Comparison of ENCODE assay signal across 18 cellular contexts in genomic region chr6:52726193-52726542, GRCh38. TPM values are rescaled to one million over a fixed set of nuclear protein-coding genes. Genes with fewer than 3 reads are reported as not detected.
A peak's percentile ranks its signal among the peaks of the same experiment; 100 is the strongest.
DNase-seq lines count a peak whose midpoint lies in the region; ATAC-seq, FAIRE-seq and TF ChIP-seq lines count a peak whose summit lies in the region.
"Had no signal": no experiment of that assay in that cellular context is flagged by ENCODE, and none has a peak within 500 bp of the region (broad histone marks: within the 10 kb centered on the region; RNA-seq: fewer than 3 reads in every experiment).

No MANE protein-coding gene starts in this region.

- peak overlapping the region; percentile 62 for H3K27ac Mint-ChIP-seq in HFFc6
- H3K27ac Mint-ChIP-seq: CD4-positive, alpha-beta T cell; H9 had no signal

- H3K36me3 ChIP-seq in K562 (ENCODE audit: control insufficient read depth, insufficient read depth, low read length), result no peaks in the 10 kb centered on the region
- no peaks in the 10 kb centered on the region for H3K36me3 ChIP-seq in kidney (ENCODE audit: control insufficient read depth in 1 of 2, insufficient read depth in 2 of 2, low read length in 2 of 2)
- no peaks in the 10 kb centered on the region for H3K36me3 ChIP-seq in mucosa of descending colon (ENCODE audit: low read depth)
- no peaks in the 10 kb centered on the region for H3K36me3 ChIP-seq in upper lobe of left lung
- H3K36me3 ChIP-seq: BE2C had no signal

- TF ChIP-seq POLR2A in K562 (conservative IDR thresholded peaks at IDR 0.05), result no peak
- no peak for TF ChIP-seq POLR2A in upper lobe of left lung (IDR thresholded peaks at IDR 0.05)

- H3K4me3 ChIP-seq in K562, result no peak overlapping the region
- H3K4me3 ChIP-seq in kidney (ENCODE audit: low read length in 2 of 2), result no peak overlapping the region
- no peak overlapping the region for H3K4me3 ChIP-seq in mucosa of descending colon
- no peak overlapping the region for H3K4me3 ChIP-seq in upper lobe of left lung

- peaks cover 34% of the 10 kb centered on the region for H3K4me1 Mint-ChIP-seq in HFFc6 (ENCODE audit: low read depth)

- no peaks in the 10 kb centered on the region for H3K9me3 Mint-ChIP-seq in HFFc6
- H3K9me3 Mint-ChIP-seq: CD4-positive, alpha-beta T cell; H9 had no signal

- H2AFZ ChIP-seq in K562 (ENCODE audit: low read depth, low read length), result peak overlapping the region; percentile 88

- no peak overlapping the region for H3K4me2 ChIP-seq in K562 (ENCODE audit: insufficient read depth, low read length)

- no peaks in the 10 kb centered on the region for H3K9me1 ChIP-seq in K562 (ENCODE audit: control insufficient read depth, insufficient read depth, low read length)

- H3K9ac ChIP-seq in K562 (ENCODE audit: insufficient read depth in 1 of 2, low read depth in 2 of 2, low read length in 2 of 2) (no peak overlapping the region), kidney (ENCODE audit: low read length in 2 of 2) (no peak overlapping the region)

- CTCF ChIA-PET in K562 (lab: Yijun Ruan, JAX; ENCODE audit: low intra/inter-chr PET ratio), result no interaction called here

- TF ChIP-seq CTCF in 22Rv1 (IDR thresholded peaks at IDR 0.05) (no peak), HFFc6 (IDR thresholded peaks at IDR 0.05) (no peak), K562 (IDR thresholded peaks at IDR 0.05 in 2 of 3, conservative IDR thresholded peaks at IDR 0.05 in 1 of 3; ENCODE audit: insufficient read depth in 2 of 3, low read depth in 1 of 3, low read length in 3 of 3) (no peak), kidney (IDR thresholded peaks at IDR 0.05; ENCODE audit: borderline replicate concordance, extremely low read depth, insufficient read depth) (no peak), mucosa of descending colon (IDR thresholded peaks at IDR 0.05) (no peak), upper lobe of left lung (IDR thresholded peaks at IDR 0.05) (no peak)

- no peak for ATAC-seq in K562
- no peak for ATAC-seq in mucosa of descending colon
- no peak for ATAC-seq in GM18907 (IDR thresholded peaks at IDR 0.05; ENCODE audit: unreplicated experiment)
- no peak for ATAC-seq in upper lobe of left lung (ENCODE audit: low FRiP score in 2 of 2)

- H3K9me3 ChIP-seq in K562 (replicated peaks; ENCODE audit: control insufficient read depth, insufficient read depth, low read depth, low read length), result no peaks in the 10 kb centered on the region
- no peaks in the 10 kb centered on the region for H3K9me3 ChIP-seq in kidney (ENCODE audit: control insufficient read depth in 1 of 2, low read length in 2 of 2)
- no peaks in the 10 kb centered on the region for H3K9me3 ChIP-seq in mucosa of descending colon
- H3K9me3 ChIP-seq in upper lobe of left lung, result no peaks in the 10 kb centered on the region
- H3K9me3 ChIP-seq: BE2C had no signal

- H3K27me3 ChIP-seq in K562 (ENCODE audit: control insufficient read depth in 2 of 2, insufficient read depth in 2 of 2, low read length in 2 of 2) (no peaks in the 10 kb centered on the region), upper lobe of left lung (no peaks in the 10 kb centered on the region)
- H3K27me3 ChIP-seq: BE2C had no signal

- H3K4me1 ChIP-seq in K562 (replicated peaks in 1 of 2; ENCODE audit: control insufficient read depth in 2 of 2, insufficient read depth in 2 of 2, low read length in 2 of 2) (peaks cover 14 to 32% of the 10 kb centered on the region in 2 experiments), kidney (ENCODE audit: control insufficient read depth in 1 of 2, insufficient read depth in 1 of 2, low read depth in 1 of 2, low read length in 2 of 2) (peaks cover 7 to 21% of the 10 kb centered on the region in 2 donors), mucosa of descending colon (ENCODE audit: low read depth) (peaks cover 14% of the 10 kb centered on the region), upper lobe of left lung (peaks cover 0 to 13% (median 0%) of the 10 kb centered on the region in 4 donors)
- H3K4me1 ChIP-seq: BE2C had no signal

- in situ Hi-C loops in K562 (cut with MboI), result loop anchor here (10.0 kb wide), 1 partner anchor 329 kb away; no protein-coding TSS in a partner anchor

- H3K79me2 ChIP-seq in K562 (ENCODE audit: control insufficient read depth, insufficient read depth, low read length), result no peaks in the 10 kb centered on the region

- 41% methylated on average over 2 of the region's 2 CpGs for WGBS in K562 (ENCODE audit: insufficient coverage, low coverage, missing lambda C conversion rate)
- WGBS in upper lobe of left lung, 2 donors, result 83 to 84% methylated on average over 2 of the region's 2 CpGs

- no peak for TF ChIP-seq RAD21 in K562 (CRISPR knock-in tag; conservative IDR thresholded peaks at IDR 0.05 in 1 of 2, IDR thresholded peaks at IDR 0.05 in 1 of 2)

- no peaks in the 10 kb centered on the region for H4K20me1 ChIP-seq in K562 (replicated peaks; ENCODE audit: control insufficient read depth, insufficient read depth, low read length)

- peak overlapping the region; percentile 95 for H3K27ac ChIP-seq in 22Rv1
- peak overlapping the region; percentile 52; the same call in 1 of the 3 replicates for H3K27ac ChIP-seq in K562 (ENCODE audit: extremely low read depth, low read depth, low read length)
- peak overlapping the region; percentile 54 to 77 for H3K27ac ChIP-seq in kidney (ENCODE audit: low read depth in 2 of 2, low read length in 2 of 2)
- H3K27ac ChIP-seq in upper lobe of left lung, result no peak overlapping the region
- H3K27ac ChIP-seq: HL-60 had no signal

- BruUV-seq in K562 (replicated peaks; lab: Mats Ljungman, UMichigan), result no TSS peak

- DNase-seq in HFFc6 (no peak), K562 (ENCODE audit: extremely low read depth in 1 of 4, low spot score in 3 of 4) (no peak), kidney (no peak), mucosa of descending colon (no peak), RCC 7860 (ENCODE audit: low spot score) (no peak), upper lobe of left lung (no peak)
- DNase-seq: BE2C; CD4-positive, alpha-beta T cell; DMS79; H9; NK-92 treated with Interleukin-12 subunit alpha and Interleukin-12 subunit beta, amount 100 ng/mL, for 24 hours had no signal

- H3K4me3 Mint-ChIP-seq in HFFc6, result no peak overlapping the region
- H3K4me3 Mint-ChIP-seq: CD4-positive, alpha-beta T cell; H9 had no signal

- TF ChIP-seq EP300 in K562 (IDR thresholded peaks at IDR 0.05; ENCODE audit: low read length) (no peak), upper lobe of left lung (IDR thresholded peaks at IDR 0.05) (no peak)

- POLR2A ChIA-PET in K562 (lab: Yijun Ruan, JAX), result no interaction called here

- intact Hi-C loops in K562 (cut with micrococcal nuclease) (loop anchor here (10.0 kb wide), 1 partner anchor 269 kb away; the partner anchor contains the start of gene GSTA4), kidney (cut with DNase I) (no loop called here), mucosa of descending colon (cut with DNase I, micrococcal nuclease) (no loop called here)

- H3K27me3 Mint-ChIP-seq in HFFc6 (ENCODE audit: insufficient read depth), result no peaks in the 10 kb centered on the region; the same call in 1 of the 2 replicates
- H3K27me3 Mint-ChIP-seq: CD4-positive, alpha-beta T cell had no signal

- no peaks in the 10 kb centered on the region for H3K36me3 Mint-ChIP-seq in HFFc6 (ENCODE audit: low read depth)

- FAIRE-seq in K562 (lab: Jason Lieb, UNC) (no peak), kidney (lab: Jason Lieb, UNC) (no peak), RCC 7860 (lab: Jason Lieb, UNC) (no peak)
- FAIRE-seq: D721Med, HTR-8/SVneo had no signal

RNA-seq across cellular contexts. Expression of gene GSTA2, which starts 37.1 kb away (rescaled TPM):
- total RNA-seq in HFFc6 (2021; fragmentation: NEBNext Ultra II Directional; extraction: Animal tissue kit (Norgen Biotek cat#: 25700)), result not detected
- not detected in 2 replicates for total RNA-seq in K562 (2011; cell fraction: chromatin; rRNA removed; ENCODE audit: low replicate concordance)
- not detected in 2 replicates for total RNA-seq in K562 (2011; cell fraction: nucleolus; rRNA removed)
- total RNA-seq in K562 (2011; cell fraction: nucleoplasm; rRNA removed), result not detected in 2 replicates
- total RNA-seq in K562 (2014; rRNA removed) (0.12 TPM in 1 of 2 replicates, not detected in the other), K562 (2014; rRNA removed; fragmentation: Illumina TruSeq; extraction: Trizol) (0.11 TPM in 1 of 2 replicates, not detected in the other), K562 (2015; rRNA removed; fragmentation: Illumina TruSeq; extraction: Trizol) (0.14 TPM in 1 of 2 replicates, not detected in the other), K562 (2021) (not detected in 2 replicates), kidney (0.28 TPM), mucosa of descending colon (under 1 TPM in 2 of 3 donors, not detected in 1; 0.27 to 0.29 TPM), upper lobe of left lung (10 to 100 TPM in 1 of 6 donors, 1 to 10 TPM in 2, under 1 TPM in 1, not detected in 2; 0.40 to 35.8 (median 1.6) TPM)
- polyA plus RNA-seq in K562 (2011; rRNA removed) (0.15 TPM in 1 of 2 replicates, not detected in the other), K562 (2014; fragmentation: Illumina TruSeq; extraction: Trizol) (0.12 TPM in 1 of 2 replicates, not detected in the other), K562 (2014; fragmentation: Nextera tagmentation; extraction: Ambion mirVana) (under 1 TPM; 0.18 to 0.24 TPM), K562 (2014; rRNA removed) (0.08 and 0.13 TPM in 2 replicates), kidney (ENCODE audit: insufficient read depth, low read depth, low replicate concordance) (133 TPM)
- polyA plus RNA-seq in K562 (2011; cell fraction: cytosol; rRNA removed), result 0.04 and 0.06 TPM in 2 replicates
- not detected in 2 replicates for polyA plus RNA-seq in K562 (2011; cell fraction: nucleus; rRNA removed)
- not detected in 2 replicates for polyA plus RNA-seq in K562 (2012)
- not detected in 2 replicates for polyA minus RNA-seq in K562 (2011; rRNA and poly(A)+ RNA removed)
- polyA minus RNA-seq in K562 (2011; cell fraction: cytosol; rRNA and poly(A)+ RNA removed), result not detected in 2 replicates
- not detected in 2 replicates for polyA minus RNA-seq in K562 (2011; cell fraction: nucleus; rRNA and poly(A)+ RNA removed)
- total RNA-seq: A172; CD4-positive, alpha-beta T cell; H9; RPMI7951 had no signal

RNA-seq across cellular contexts. Expression of gene TMEM14A, which starts 55.3 kb away (rescaled TPM):
- total RNA-seq in HFFc6 (2021; fragmentation: NEBNext Ultra II Directional; extraction: Animal tissue kit (Norgen Biotek cat#: 25700)), result 10 to 100 TPM; 36.3 to 48.0 (median 45.0) TPM
- 0.86 and 3.8 TPM in 2 replicates for total RNA-seq in K562 (2011; cell fraction: chromatin; rRNA removed; ENCODE audit: low replicate concordance)
- 2.8 and 2.9 TPM in 2 replicates for total RNA-seq in K562 (2011; cell fraction: nucleolus; rRNA removed)
- total RNA-seq in K562 (2011; cell fraction: nucleoplasm; rRNA removed), result 3.7 and 5.0 TPM in 2 replicates
- total RNA-seq in K562 (2014; rRNA removed), result 3.5 and 5.4 TPM in 2 replicates
- 9.5 and 10.2 TPM in 2 replicates for total RNA-seq in K562 (2014; rRNA removed; fragmentation: Illumina TruSeq; extraction: Trizol)
- total RNA-seq in K562 (2015; rRNA removed; fragmentation: Illumina TruSeq; extraction: Trizol), result 8.5 and 10.0 TPM in 2 replicates
- 7.4 and 8.1 TPM in 2 replicates for total RNA-seq in K562 (2021)
- 6.1 and 10.7 TPM in 2 replicates for polyA plus RNA-seq in K562 (2011; rRNA removed)
- polyA plus RNA-seq in K562 (2011; cell fraction: cytosol; rRNA removed), result 5.5 and 5.7 TPM in 2 replicates
- 1.1 and 2.0 TPM in 2 replicates for polyA plus RNA-seq in K562 (2011; cell fraction: nucleus; rRNA removed)
- polyA plus RNA-seq in K562 (2012), result 8.5 and 11.2 TPM in 2 replicates
- polyA plus RNA-seq in K562 (2014; fragmentation: Illumina TruSeq; extraction: Trizol), result 6.1 and 6.9 TPM in 2 replicates
- polyA plus RNA-seq in K562 (2014; fragmentation: Nextera tagmentation; extraction: Ambion mirVana), result 10 to 100 TPM; 32.5 to 43.3 TPM
- polyA plus RNA-seq in K562 (2014; rRNA removed), result 6.2 and 8.0 TPM in 2 replicates
- polyA minus RNA-seq in K562 (2011; rRNA and poly(A)+ RNA removed), result 1.8 and 3.7 TPM in 2 replicates
- polyA minus RNA-seq in K562 (2011; cell fraction: cytosol; rRNA and poly(A)+ RNA removed), result 1.4 and 3.5 TPM in 2 replicates
- 0.67 and 1.1 TPM in 2 replicates for polyA minus RNA-seq in K562 (2011; cell fraction: nucleus; rRNA and poly(A)+ RNA removed)
- 23.8 TPM for total RNA-seq in kidney
- polyA plus RNA-seq in kidney (ENCODE audit: insufficient read depth, low read depth, low replicate concordance), result 48.8 TPM
- 10 to 100 TPM; 14.1 to 18.5 (median 17.7) TPM for total RNA-seq in mucosa of descending colon
- 10 to 100 TPM in 4 of 6 donors, 1 to 10 TPM in 1, not detected in 1; 8.7 to 25.3 (median 14.3) TPM for total RNA-seq in upper lobe of left lung

Comparison
In these comparisons a context has a peak if more than half of its experiments do, and no peak if none do; other contexts are left out.
1. H3K27ac ChIP-seq: peak in 22Rv1 (single experiment), K562 (single experiment) and kidney (2 of 2); none in upper lobe of left lung (0 of 4).